Comparison of ENCODE assay signal across 8 cellular contexts in genomic region chr6:80214436-80215022, GRCh38.
DNase-seq lines count a peak whose midpoint lies in the region; ATAC-seq and TF ChIP-seq lines count a peak whose summit lies in the region.

No MANE protein-coding gene starts in this region.

- peak; percentile 83 for TF ChIP-seq CTCF in retinal pigment epithelial cell (conservative IDR thresholded peaks at IDR 0.05; ENCODE audit: low read depth, low read length)

- no peak overlapping the region for H3K4me3 ChIP-seq in retinal pigment epithelial cell (ENCODE audit: low read length)

- POLR2A ChIA-PET in activated CD4-positive, alpha-beta T cell treated with anti-CD3 and anti-CD28 coated beads, Interleukin-2, amount 10 ng/mL, durations not matched to agents 7 days and 5 days (lab: Charles Lee): no interaction called here

- CTCF ChIA-PET in activated CD4-positive, alpha-beta T cell treated with anti-CD3 and anti-CD28 coated beads, Interleukin-2, amount 10 ng/mL, durations not matched to agents 7 days and 5 days (lab: Charles Lee): interaction anchor here (0.6 to 1.2 kb wide), 3 partner anchors 10 to 45 kb away, joined by 3 read pairs; no protein-coding TSS in a partner anchor

- intact Hi-C loops in Right ventricle myocardium superior (cut with DNase I): no loop called here

- ATAC-seq in GM19397 (IDR thresholded peaks at IDR 0.05; ENCODE audit: unreplicated experiment) (peak; percentile 81), HG03196 (IDR thresholded peaks at IDR 0.05; ENCODE audit: unreplicated experiment) (peak; percentile 71), Right ventricle myocardium superior (ENCODE audit: poor library complexity) (peak; percentile 87)

- H3K9me3 Mint-ChIP-seq in activated CD4-positive, alpha-beta T cell treated with anti-CD3 and anti-CD28 coated beads, Interleukin-2, amount 10 ng/mL, durations not matched to agents 7 days and 5 days: no peaks in the 10 kb centered on the region

- H3K27me3 Mint-ChIP-seq in activated CD4-positive, alpha-beta T cell treated with anti-CD3 and anti-CD28 coated beads, Interleukin-2, amount 10 ng/mL, durations not matched to agents 7 days and 5 days: no peaks in the 10 kb centered on the region

- H3K4me3 Mint-ChIP-seq in activated CD4-positive, alpha-beta T cell treated with anti-CD3 and anti-CD28 coated beads, Interleukin-2, amount 10 ng/mL, durations not matched to agents 7 days and 5 days: no peak overlapping the region

- no peaks in the 10 kb centered on the region for H3K36me3 Mint-ChIP-seq in activated CD4-positive, alpha-beta T cell treated with anti-CD3 and anti-CD28 coated beads, Interleukin-2, amount 10 ng/mL, durations not matched to agents 7 days and 5 days (ENCODE audit: low read depth)

- no peak overlapping the region for H3K27ac Mint-ChIP-seq in activated CD4-positive, alpha-beta T cell treated with anti-CD3 and anti-CD28 coated beads, Interleukin-2, amount 10 ng/mL, durations not matched to agents 7 days and 5 days

- H3K4me1 Mint-ChIP-seq in activated CD4-positive, alpha-beta T cell treated with anti-CD3 and anti-CD28 coated beads, Interleukin-2, amount 10 ng/mL, durations not matched to agents 7 days and 5 days: peaks cover 3% of the 10 kb centered on the region

- peak; percentile 63 for DNase-seq in DMS153 (lab: John Stamatoyannopoulos, UW)
- DNase-seq in NCI-H2227 treated with DMSO at 0.1 percent for 48 hours (lab: John Stamatoyannopoulos, UW): peak; percentile 22
- peak; percentile 12 for DNase-seq in activated CD4-positive, alpha-beta T cell treated with anti-CD3 and anti-CD28 coated beads, Interleukin-2, amount 10 ng/mL, durations not matched to agents 7 days and 5 days
- no peak for DNase-seq in Right ventricle myocardium superior
- DNase-seq in retinal pigment epithelial cell (ENCODE audit: low read depth): no peak
- DNase-seq in NK-92 (lab: John Stamatoyannopoulos, UW; ENCODE audit: unreplicated experiment): no peak

Comparison
In these comparisons a context has a peak if more than half of its experiments do, and no peak if none do; other contexts are left out.
1. DNase-seq: peak in DMS153 (single experiment), NCI-H2227 treated with DMSO at 0.1 percent for 48 hours (single experiment) and activated CD4-positive, alpha-beta T cell treated with anti-CD3 and anti-CD28 coated beads, Interleukin-2, amount 10 ng/mL, durations not matched to agents 7 days and 5 days (single experiment); none in Right ventricle myocardium superior (single experiment), retinal pigment epithelial cell (single experiment) and NK-92 (single experiment).
2. Peak in every context shown above with its lines, with median percentiles within 50 percentile points of each other: ATAC-seq.